In genomic region chr2:69156624-69157023, GRCh38 we compare ENCODE assay signal across 34 cellular contexts.
"Had no signal": no experiment of that assay in that cellular context is flagged by ENCODE, and none has a peak within 500 bp of the region (broad histone marks: within the 10 kb centered on the region; RNA-seq: fewer than 3 reads in every experiment).

No MANE protein-coding gene starts in this region.

- H3K4me1 Mint-ChIP-seq: activated B cell treated with CpG ODN at 0.5 μM for 24 hours; activated CD4-positive, alpha-beta T cell treated with anti-CD3 and anti-CD28 coated beads for 36 hours; activated CD4-positive, alpha-beta T cell treated with anti-CD3 and anti-CD28 coated beads, Interleukin-2, amount 10 ng/mL, durations not matched to agents 24 days and 14 days; activated T-helper 17 cell treated with anti-CD3 and anti-CD28 coated beads, Interleukin-2, amount 50 U/mL, for 72 hours; T-helper 17 cell had no signal

- H3K9me3 ChIP-seq: esophagus squamous epithelium, gastroesophageal sphincter, heart right ventricle had no signal

- H3K27me3 Mint-ChIP-seq: activated naive CD8-positive, alpha-beta T cell had no signal

- H3K27me3 ChIP-seq: brain microvascular endothelial cell, esophagus squamous epithelium, gastroesophageal sphincter, heart right ventricle had no signal

- ATAC-seq: activated CD4-positive, alpha-beta T cell treated with anti-CD3 and anti-CD28 coated beads for 36 hours; activated T-helper 17 cell treated with anti-CD3 and anti-CD28 coated beads, Interleukin-2, amount 50 U/mL, for 72 hours; effector memory CD8-positive, alpha-beta T cell; gastroesophageal sphincter; heart right ventricle; T-helper 17 cell had no signal

- DNase-seq: activated B cell treated with CpG ODN at 0.5 μM for 24 hours; activated CD4-positive, alpha-beta memory T cell treated with anti-CD3 and anti-CD28 coated beads for 36 hours; activated CD4-positive, alpha-beta T cell treated with anti-CD3 and anti-CD28 coated beads for 36 hours; activated CD4-positive, alpha-beta T cell treated with anti-CD3 and anti-CD28 coated beads, Interleukin-2, amount 10 ng/mL, durations not matched to agents 24 days and 14 days; activated CD4-positive, CD25-positive, alpha-beta regulatory T cell treated with anti-CD3 and anti-CD28 coated beads, Interleukin-2, amount 50 U/mL, for 72 hours; activated CD8-positive, alpha-beta memory T cell treated with anti-CD3 and anti-CD28 coated beads, Interleukin-2, amount 50 U/mL, for 48 hours; activated effector memory CD4-positive, alpha-beta T cell treated with Interleukin-2 at 50 U/mL for 16 hours; activated gamma-delta T cell treated with Interleukin-2 at 50 U/mL for 16 hours; activated naive CD4-positive, alpha-beta T cell treated with anti-CD3 and anti-CD28 coated beads, Interleukin-2, amount 50 U/mL, for 16 hours; activated naive CD4-positive, alpha-beta T cell treated with Interleukin-2 at 50 U/mL for 16 hours; activated T-cell treated with anti-CD3 and anti-CD28 coated beads for 4 hours; activated T-cell treated with anti-CD3 and anti-CD28 coated beads, Interleukin-2, amount 50 U/mL, for 24 hours; amniotic stem cell; anterior cingulate cortex; brain microvascular endothelial cell; cortex of kidney; dermis blood vessel endothelial cell; effector CD4-positive, alpha-beta T cell; effector memory CD8-positive, alpha-beta T cell; erythroblast; esophagus squamous epithelium; foreskin melanocyte; heart right ventricle; T-helper 1 cell; T-helper 17 cell; T1000; WERI-Rb-1 had no signal

- H3K36me3 Mint-ChIP-seq: activated CD4-positive, alpha-beta memory T cell treated with anti-CD3 and anti-CD28 coated beads for 36 hours; activated naive CD8-positive, alpha-beta T cell had no signal

- H3K4me3 ChIP-seq: esophagus squamous epithelium, gastroesophageal sphincter, heart right ventricle had no signal

- H3K9me3 Mint-ChIP-seq: activated B cell treated with CpG ODN at 0.5 μM for 24 hours; activated CD4-positive, alpha-beta memory T cell treated with anti-CD3 and anti-CD28 coated beads for 36 hours; activated CD4-positive, alpha-beta T cell treated with anti-CD3 and anti-CD28 coated beads, Interleukin-2, amount 10 ng/mL, durations not matched to agents 24 days and 14 days; activated T-cell treated with anti-CD3 and anti-CD28 coated beads, Interleukin-2, amount 50 U/mL, for 24 hours; activated T-helper 17 cell treated with anti-CD3 and anti-CD28 coated beads, Interleukin-2, amount 50 U/mL, for 72 hours; effector memory CD8-positive, alpha-beta T cell; T-helper 2 cell treated with Interferon-gamma antibody and Interleukin-4, amounts not matched to agents 5 μg/mL and 100 μg/mL, for 36 hours had no signal

- H3K36me3 ChIP-seq: brain microvascular endothelial cell, WERI-Rb-1 had no signal

- FAIRE-seq: astrocyte, bronchial epithelial cell, colon had no signal

- H3K4me3 Mint-ChIP-seq: activated B cell treated with CpG ODN at 0.5 μM for 24 hours; activated CD4-positive, alpha-beta memory T cell treated with anti-CD3 and anti-CD28 coated beads for 36 hours; activated CD4-positive, alpha-beta T cell treated with anti-CD3 and anti-CD28 coated beads for 36 hours; activated CD4-positive, alpha-beta T cell treated with anti-CD3 and anti-CD28 coated beads, Interleukin-2, amount 10 ng/mL, durations not matched to agents 24 days and 14 days; activated naive CD8-positive, alpha-beta T cell; activated T-cell treated with anti-CD3 and anti-CD28 coated beads, Interleukin-2, amount 50 U/mL, for 24 hours; activated T-helper 17 cell treated with anti-CD3 and anti-CD28 coated beads, Interleukin-2, amount 50 U/mL, for 72 hours; effector memory CD8-positive, alpha-beta T cell; T-helper 17 cell; T-helper 2 cell treated with Interferon-gamma antibody and Interleukin-4, amounts not matched to agents 5 μg/mL and 100 μg/mL, for 36 hours had no signal

- H3K27ac ChIP-seq: brain microvascular endothelial cell, esophagus squamous epithelium, gastroesophageal sphincter, heart right ventricle, WERI-Rb-1 had no signal

- H3K27ac Mint-ChIP-seq: activated B cell treated with CpG ODN at 0.5 μM for 24 hours; activated CD4-positive, alpha-beta memory T cell treated with anti-CD3 and anti-CD28 coated beads for 36 hours; activated CD4-positive, alpha-beta T cell treated with anti-CD3 and anti-CD28 coated beads for 36 hours; activated CD4-positive, alpha-beta T cell treated with anti-CD3 and anti-CD28 coated beads, Interleukin-2, amount 10 ng/mL, durations not matched to agents 24 days and 14 days; activated naive CD8-positive, alpha-beta T cell; activated T-cell treated with anti-CD3 and anti-CD28 coated beads, Interleukin-2, amount 50 U/mL, for 24 hours; activated T-helper 17 cell treated with anti-CD3 and anti-CD28 coated beads, Interleukin-2, amount 50 U/mL, for 72 hours; effector memory CD8-positive, alpha-beta T cell; T-helper 17 cell; T-helper 2 cell treated with Interferon-gamma antibody and Interleukin-4, amounts not matched to agents 5 μg/mL and 100 μg/mL, for 36 hours had no signal
